ENCODE assay signal across 7 cellular contexts in the genomic region with DNA sequence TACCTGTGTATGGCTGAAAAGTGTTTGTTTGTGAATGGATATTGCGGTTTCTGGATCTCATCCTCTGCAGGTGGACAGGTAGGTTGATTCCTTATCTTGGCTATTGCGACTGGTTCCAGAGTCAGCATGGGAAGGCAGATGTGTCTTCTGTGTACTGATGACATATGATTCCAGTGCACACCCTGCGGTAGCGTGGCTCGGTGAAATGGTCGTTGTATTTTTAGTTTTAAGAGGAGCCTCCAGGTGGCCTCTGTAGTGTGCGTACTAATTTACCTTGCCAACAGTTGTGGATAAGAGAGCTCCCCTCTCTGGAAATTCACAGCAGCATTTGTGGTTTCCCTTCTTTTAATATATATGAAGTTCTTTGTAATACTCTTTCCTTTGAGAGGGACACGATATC. TPM values are rescaled to one million over a fixed set of nuclear protein-coding genes. Genes with fewer than 3 reads are reported as not detected.
"Had no signal": no experiment of that assay in that cellular context is flagged by ENCODE, and none has a peak within 500 bp of the region (broad histone marks: within the 10 kb centered on the region; RNA-seq: fewer than 3 reads in every experiment).

No MANE protein-coding gene starts in this region.

RNA-seq across cellular contexts. Expression of gene POTEH, which starts 10.1 kb away (rescaled TPM):
- total RNA-seq: HepG2, IMR-90, LHCN-M2, MCF 10A, PC-9, SK-MEL-5, T-cell had no signal
